8 cellular contexts compared by ENCODE assay signal in genomic region chr17:67825627-67826588, GRCh38. TPM values are rescaled to one million over a fixed set of nuclear protein-coding genes. Genes with fewer than 3 reads are reported as not detected.
DNase-seq lines count a peak whose midpoint lies in the region; ATAC-seq and TF ChIP-seq lines count a peak whose summit lies in the region.
"Not testable (repeated sequence)": the region's sequence is repeated elsewhere in the genome, so short reads cannot be mapped to it uniquely, and the experiment has no call there.

No MANE protein-coding gene starts in this region.

- not testable (repeated sequence) for H3K27me3 ChIP-seq in iPS-15b (ENCODE audit: control insufficient read depth, insufficient read depth, low read length); uterus

- POLR2A ChIA-PET in MCF 10A (lab: Yijun Ruan, JAX), result interaction anchor here (0.7 to 1.9 kb wide), 9 partner anchors 11 to 232 kb away, joined by 3 to 9 read pairs (median 4); partner anchors contain the start of gene NOL11

- intact Hi-C loops in MCF 10A (cut with micrococcal nuclease), result loop anchor here (2.0 kb wide), 1 partner anchor 107 kb away; no protein-coding TSS in a partner anchor
- intact Hi-C loops in sciatic nerve (cut with DNase I), result not testable (repeated sequence)
- intact Hi-C loops in uterus (cut with DNase I; ENCODE audit: low total_unique reads), result loop anchor here (10.0 kb wide), 1 partner anchor 111 kb away; the partner anchor contains the start of gene NOL11

- H3K27me3 Mint-ChIP-seq in MCF 10A (ENCODE audit: insufficient read depth, unreplicated experiment), result not testable (repeated sequence)

- CTCF ChIA-PET in MCF 10A (lab: Yijun Ruan, JAX), result interaction anchor here (0.6 to 1.7 kb wide), 6 partner anchors 8 to 108 kb away, joined by 3 to 7 read pairs (median 5); partner anchors contain the start of gene NOL11

- peaks cover 12% of the 10 kb centered on the region for H3K4me1 ChIP-seq in iPS-15b (ENCODE audit: control insufficient read depth, insufficient read depth, low read length)
- H3K4me1 ChIP-seq in uterus, result not testable (repeated sequence)

- H3K9me3 ChIP-seq in iPS-15b (ENCODE audit: control insufficient read depth, insufficient read depth, low read length); uterus: not testable (repeated sequence)

- H3K9me3 Mint-ChIP-seq in MCF 10A (ENCODE audit: unreplicated experiment), result not testable (repeated sequence)

- BruUV-seq in MCF 10A (replicated peaks; lab: Mats Ljungman, UMichigan), result not testable (repeated sequence)

- H3K4me1 Mint-ChIP-seq in MCF 10A (ENCODE audit: insufficient read depth, unreplicated experiment), result peaks cover 15% of the 10 kb centered on the region

- TF ChIP-seq POLR2A in uterus (IDR thresholded peaks at IDR 0.05), result not testable (repeated sequence)

- ATAC-seq in GM18519 (IDR thresholded peaks at IDR 0.05; ENCODE audit: low FRiP score, unreplicated experiment) (peak; percentile 11), HG02943 (IDR thresholded peaks at IDR 0.05; ENCODE audit: low read depth, unreplicated experiment) (peak; percentile 28), sciatic nerve (peak; percentile 36)

- peak overlapping the region; percentile 95 for H3K27ac Mint-ChIP-seq in MCF 10A (ENCODE audit: low read depth, unreplicated experiment)

- H3K4me3 ChIP-seq in iPS-15b (ENCODE audit: low read depth, low read length) (peak overlapping the region; percentile 98), uterus (peak overlapping the region; percentile 90 to 96)

- H3K4me3 Mint-ChIP-seq in MCF 10A (ENCODE audit: unreplicated experiment), result peak overlapping the region; percentile 99

- peak overlapping the region; percentile 98 for H3K27ac ChIP-seq in uterus

- H3K36me3 ChIP-seq in iPS-15b (ENCODE audit: control insufficient read depth, insufficient read depth, low read length); uterus: not testable (repeated sequence)

- DNase-seq in NCI-H2171 (lab: John Stamatoyannopoulos, UW), result peak; percentile 49
- DNase-seq in activated CD4-positive, CD25-positive, alpha-beta regulatory T cell treated with anti-CD3 and anti-CD28 coated beads, Interleukin-2, amount 50 U/mL, for 16 hours (ENCODE audit: low read depth, low spot score), result peak; percentile 34
- peak; percentile 42 for DNase-seq in MCF 10A (ENCODE audit: unreplicated experiment)
- peak; percentile 65 for DNase-seq in sciatic nerve (ENCODE audit: low spot score)
- peak; percentile 38 to 49 for DNase-seq in uterus

- TF ChIP-seq CTCF in MCF 10A (IDR thresholded peaks at IDR 0.05; ENCODE audit: unreplicated experiment), result not testable (repeated sequence)
- peak in 1 of 4 experiments; percentile 3 for TF ChIP-seq CTCF in uterus (IDR thresholded peaks at IDR 0.05)

- H3K36me3 Mint-ChIP-seq in MCF 10A (ENCODE audit: insufficient read depth, unreplicated experiment), result peaks cover 20% of the 10 kb centered on the region

- H3K9ac ChIP-seq in iPS-15b (ENCODE audit: low read depth, low read length), result peak overlapping the region; percentile 90

RNA-seq across cellular contexts. Expression of gene BPTF, which starts 0.6 kb away (rescaled TPM):
- total RNA-seq in MCF 10A (2022), result 54.9 and 63.7 TPM in 2 replicates
- 154 TPM for total RNA-seq in sciatic nerve
- 100 to 1,000 TPM in 2 of 4 donors, 10 to 100 TPM in 2; 67.6 to 183 (median 117) TPM for total RNA-seq in uterus

Comparison
In these comparisons a context has a peak if more than half of its experiments do, and no peak if none do; other contexts are left out.
1. Peak in every context shown above with its lines: DNase-seq, ATAC-seq, H3K4me3 ChIP-seq and H3K27ac ChIP-seq.